9 cellular contexts compared by ENCODE assay signal in the genomic region with DNA sequence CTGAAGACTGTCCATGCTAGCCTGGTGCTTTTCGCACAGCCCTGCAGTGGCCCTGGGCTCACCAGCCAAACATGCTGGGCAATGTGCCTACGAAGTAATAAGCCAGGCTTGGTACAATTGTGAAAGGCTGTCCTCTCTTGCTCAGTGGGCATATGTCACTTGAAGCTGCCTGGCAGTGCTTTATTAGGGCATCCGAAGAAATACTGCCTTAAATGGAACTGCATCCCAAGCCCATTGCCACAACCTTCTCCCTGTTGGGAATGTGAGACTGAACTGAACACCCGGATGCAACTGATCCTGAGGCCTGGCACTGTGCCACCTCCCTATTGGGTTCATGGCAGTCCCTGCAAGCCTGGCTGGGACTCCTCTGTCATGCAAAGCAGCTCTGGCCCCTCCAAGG. TPM values are rescaled to one million over a fixed set of nuclear protein-coding genes. Genes with fewer than 3 reads are reported as not detected.
DNase-seq lines count a peak whose midpoint lies in the region; TF ChIP-seq lines count a peak whose summit lies in the region.
"Had no signal": no experiment of that assay in that cellular context is flagged by ENCODE, and none has a peak within 500 bp of the region (broad histone marks: within the 10 kb centered on the region; RNA-seq: fewer than 3 reads in every experiment).

No MANE protein-coding gene starts in this region.

- H3K4me3 ChIP-seq in suprapubic skin: no peak overlapping the region

- H3K27ac ChIP-seq in layer of hippocampus (ENCODE audit: low read depth, low read length) (peak overlapping the region; percentile 83), suprapubic skin (peak overlapping the region; percentile 33)

- H3K27ac Mint-ChIP-seq in activated CD4-positive, alpha-beta T cell treated with anti-CD3 and anti-CD28 coated beads, Interleukin-2, amount 10 ng/mL, durations not matched to agents 7 days and 5 days: peak overlapping the region; percentile 54
- H3K27ac Mint-ChIP-seq: activated T-helper 2 cell treated with anti-CD3 and anti-CD28 coated beads, Interferon-gamma antibody, Interleukin-2, Interleukin-4, amounts not matched to agents 10 μg/mL and 5 μg/mL and 100 μg/mL, durations not matched to agents 14 hours and 24 hours and 36 hours had no signal

- no peaks in the 10 kb centered on the region for H3K9me3 ChIP-seq in suprapubic skin

- no peak for TF ChIP-seq CTCF in suprapubic skin (IDR thresholded peaks at IDR 0.05)

- no peaks in the 10 kb centered on the region for H3K9me3 Mint-ChIP-seq in activated CD4-positive, alpha-beta T cell treated with anti-CD3 and anti-CD28 coated beads, Interleukin-2, amount 10 ng/mL, durations not matched to agents 7 days and 5 days
- H3K9me3 Mint-ChIP-seq: activated T-helper 2 cell treated with anti-CD3 and anti-CD28 coated beads, Interferon-gamma antibody, Interleukin-2, Interleukin-4, amounts not matched to agents 10 μg/mL and 5 μg/mL and 100 μg/mL, durations not matched to agents 14 hours and 24 hours and 36 hours had no signal

- CTCF ChIA-PET in activated CD4-positive, alpha-beta T cell treated with anti-CD3 and anti-CD28 coated beads, Interleukin-2, amount 10 ng/mL, durations not matched to agents 7 days and 5 days (lab: Charles Lee): interaction anchor here (0.6 to 1.8 kb wide), 5 partner anchors 9 to 150 kb away, joined by 3 to 5 read pairs (median 3); no protein-coding TSS in a partner anchor

- 33% methylated on average over 2 of the region's 4 CpGs for WGBS in suprapubic skin

- no peak for DNase-seq in activated CD4-positive, alpha-beta T cell treated with anti-CD3 and anti-CD28 coated beads, Interleukin-2, amount 10 ng/mL, durations not matched to agents 7 days and 5 days
- DNase-seq in activated CD4-positive, alpha-beta T cell treated with anti-CD3 and anti-CD28 coated beads for 1 hour: no peak
- peak; percentile 57 for DNase-seq in RPMI7951 (ENCODE audit: low read depth)
- peak in 1 of 2 donors; percentile 72 for DNase-seq in suprapubic skin (ENCODE audit: low spot score in 2 of 2)
- DNase-seq in stimulated activated CD4-positive, alpha-beta T cell treated with anti-CD3 and anti-CD28 coated beads, Interleukin-15, amount 100 ng/mL, for 24 hours: no peak
- no peak for DNase-seq in NCI-H69 (lab: John Stamatoyannopoulos, UW)
- DNase-seq in stimulated activated naive CD4-positive, alpha-beta T cell (lab: John Stamatoyannopoulos, UW): no peak

- TF ChIP-seq POLR2A in suprapubic skin (IDR thresholded peaks at IDR 0.05): no peak

- no peaks in the 10 kb centered on the region for H3K27me3 ChIP-seq in layer of hippocampus (ENCODE audit: control insufficient read depth, insufficient read depth, low read length)
- no peaks in the 10 kb centered on the region for H3K27me3 ChIP-seq in suprapubic skin

- no peak for TF ChIP-seq EP300 in suprapubic skin (IDR thresholded peaks at IDR 0.05)

- peaks cover 55% of the 10 kb centered on the region for H3K36me3 ChIP-seq in suprapubic skin

- peaks cover 42% of the 10 kb centered on the region for H3K4me1 Mint-ChIP-seq in activated CD4-positive, alpha-beta T cell treated with anti-CD3 and anti-CD28 coated beads, Interleukin-2, amount 10 ng/mL, durations not matched to agents 7 days and 5 days

- no peak overlapping the region for H3K4me3 Mint-ChIP-seq in activated CD4-positive, alpha-beta T cell treated with anti-CD3 and anti-CD28 coated beads, Interleukin-2, amount 10 ng/mL, durations not matched to agents 7 days and 5 days

- POLR2A ChIA-PET in activated CD4-positive, alpha-beta T cell treated with anti-CD3 and anti-CD28 coated beads, Interleukin-2, amount 10 ng/mL, durations not matched to agents 7 days and 5 days (lab: Charles Lee): no interaction called here

- no peaks in the 10 kb centered on the region for H3K27me3 Mint-ChIP-seq in activated CD4-positive, alpha-beta T cell treated with anti-CD3 and anti-CD28 coated beads, Interleukin-2, amount 10 ng/mL, durations not matched to agents 7 days and 5 days

- H3K36me3 Mint-ChIP-seq in activated CD4-positive, alpha-beta T cell treated with anti-CD3 and anti-CD28 coated beads, Interleukin-2, amount 10 ng/mL, durations not matched to agents 7 days and 5 days (ENCODE audit: low read depth): peaks cover 55% of the 10 kb centered on the region

- H3K4me1 ChIP-seq in suprapubic skin: peaks cover 52% of the 10 kb centered on the region

RNA-seq across cellular contexts. Expression of gene CAPG, which starts 15.9 kb away (rescaled TPM):
- 100 to 1,000 TPM; 299 to 387 TPM for total RNA-seq in activated CD4-positive, alpha-beta T cell treated with anti-CD3 and anti-CD28 coated beads, Interleukin-2, amount 10 ng/mL, durations not matched to agents 7 days and 5 days
- 5.2 and 8.5 TPM in 2 replicates for total RNA-seq in RPMI7951 (2014; rRNA removed; shearing (Covaris generic))
- 100 to 1,000 TPM; 139 to 212 (median 172) TPM for total RNA-seq in suprapubic skin

RNA-seq across cellular contexts. Expression of gene SH2D6, which starts 24.3 kb away (rescaled TPM):
- total RNA-seq in activated CD4-positive, alpha-beta T cell treated with anti-CD3 and anti-CD28 coated beads, Interleukin-2, amount 10 ng/mL, durations not matched to agents 7 days and 5 days: under 1 TPM; 0.10 to 0.77 TPM
- not detected in 2 replicates for total RNA-seq in RPMI7951 (2014; rRNA removed; shearing (Covaris generic))
- not detected for total RNA-seq in suprapubic skin

RNA-seq across cellular contexts. Expression of gene ELMOD3, which starts 39.7 kb away (rescaled TPM):
- total RNA-seq in activated CD4-positive, alpha-beta T cell treated with anti-CD3 and anti-CD28 coated beads, Interleukin-2, amount 10 ng/mL, durations not matched to agents 7 days and 5 days: 10 to 100 TPM; 19.4 to 22.1 TPM
- total RNA-seq in RPMI7951 (2014; rRNA removed; shearing (Covaris generic)): 18.1 and 18.6 TPM in 2 replicates
- 10 to 100 TPM; 24.4 to 41.8 (median 30.0) TPM for total RNA-seq in suprapubic skin

RNA-seq across cellular contexts. Expression of gene RETSAT, which starts 39.9 kb away (rescaled TPM):
- total RNA-seq in activated CD4-positive, alpha-beta T cell treated with anti-CD3 and anti-CD28 coated beads, Interleukin-2, amount 10 ng/mL, durations not matched to agents 7 days and 5 days: 10 to 100 TPM; 24.7 to 24.9 TPM
- total RNA-seq in RPMI7951 (2014; rRNA removed; shearing (Covaris generic)): 47.3 and 47.9 TPM in 2 replicates
- 100 to 1,000 TPM in 3 of 4 donors, 10 to 100 TPM in 1; 92.4 to 126 (median 117) TPM for total RNA-seq in suprapubic skin

Comparison
In these comparisons a context has a peak if more than half of its experiments do, and no peak if none do; other contexts are left out.
1. RNA of gene CAPG, which starts 15.9 kb away (total RNA-seq): 299 to 387 TPM in activated CD4-positive, alpha-beta T cell treated with anti-CD3 and anti-CD28 coated beads, Interleukin-2, amount 10 ng/mL, durations not matched to agents 7 days and 5 days and 139 to 212 TPM in suprapubic skin; 5.2 to 8.5 TPM in RPMI7951; every median in the first group is over 10 times any median in the second.